Comparison of ENCODE assay signal across 2 cellular contexts in genomic region chr16:3640207-3640606, GRCh38.
TF ChIP-seq lines count a peak whose summit lies in the region.

No MANE protein-coding gene starts in this region.

TF ChIP-seq in GM23338, 12 proteins besides CTCF, POLR2A, EP300 and RAD21:
- TF ChIP-seq REST (IDR thresholded peaks at IDR 0.05; ENCODE audit: unreplicated experiment) (no peak), CREB1 (CRISPR knock-in tag; IDR thresholded peaks at IDR 0.05; ENCODE audit: low read depth) (no peak), JUNB (IDR thresholded peaks at IDR 0.05; ENCODE audit: unreplicated experiment) (no peak), ZNF114 (CRISPR knock-in tag; IDR thresholded peaks at IDR 0.05) (no peak), EZH2 (IDR thresholded peaks at IDR 0.05; ENCODE audit: low read depth, unreplicated experiment) (no peak), POLR2AphosphoS5 (IDR thresholded peaks at IDR 0.05; ENCODE audit: low read depth) (no peak), ETS1 (IDR thresholded peaks at IDR 0.05) (no peak), ZNF462 (CRISPR knock-in tag; IDR thresholded peaks at IDR 0.05) (no peak), ZNF331 (CRISPR knock-in tag; IDR thresholded peaks at IDR 0.05; ENCODE audit: low read depth) (no peak), EZH2phosphoT487 (IDR thresholded peaks at IDR 0.05; ENCODE audit: unreplicated experiment) (no peak), NANOG (IDR thresholded peaks at IDR 0.05; ENCODE audit: borderline replicate concordance) (no peak), STAT1 (IDR thresholded peaks at IDR 0.05; ENCODE audit: unreplicated experiment) (no peak)
TF ChIP-seq in GM23338: peak in this region for 0.

TF ChIP-seq in HepG2, 621 proteins besides CTCF, POLR2A, EP300 and RAD21 (continues in another document):
- TF ChIP-seq NR2C2 (CRISPR knock-in tag; IDR thresholded peaks at IDR 0.05; ENCODE audit: borderline replicate concordance) (no peak), ZNF563 (CRISPR knock-in tag; IDR thresholded peaks at IDR 0.05) (no peak), ZNF569 (CRISPR knock-in tag; IDR thresholded peaks at IDR 0.05; ENCODE audit: borderline replicate concordance) (no peak), ZNF737 (CRISPR knock-in tag; IDR thresholded peaks at IDR 0.05; ENCODE audit: borderline replicate concordance) (no peak), FOXP1 (IDR thresholded peaks at IDR 0.05) (no peak), FOXP1 (CRISPR knock-in tag; IDR thresholded peaks at IDR 0.05) (no peak; the same call in 1 of the 2 replicates), HINFP (CRISPR knock-in tag; IDR thresholded peaks at IDR 0.05; ENCODE audit: low read depth) (peak; percentile 55; the same call in 1 of the 2 replicates), ZNF567 (CRISPR knock-in tag; IDR thresholded peaks at IDR 0.05; ENCODE audit: borderline replicate concordance) (no peak), ZNF20 (CRISPR knock-in tag; IDR thresholded peaks at IDR 0.05) (no peak), TEAD3 (CRISPR knock-in tag; optimal IDR thresholded peaks at IDR 0.05; ENCODE audit: borderline replicate concordance) (peak; percentile 54), PRDM15 (CRISPR knock-in tag; IDR thresholded peaks at IDR 0.05) (no peak), MTA1 (CRISPR knock-in tag; IDR thresholded peaks at IDR 0.05; ENCODE audit: borderline replicate concordance) (no peak), ZMAT5 (CRISPR knock-in tag; IDR thresholded peaks at IDR 0.05; ENCODE audit: borderline replicate concordance, low read depth) (no peak), ZNF782 (CRISPR knock-in tag; IDR thresholded peaks at IDR 0.05; ENCODE audit: borderline replicate concordance) (no peak), ZMYM4 (CRISPR knock-in tag; IDR thresholded peaks at IDR 0.05) (peak; percentile 47), ZNF232 (CRISPR knock-in tag; IDR thresholded peaks at IDR 0.05; ENCODE audit: borderline replicate concordance) (no peak), ZNF687 (CRISPR knock-in tag; IDR thresholded peaks at IDR 0.05) (peak; percentile 54), TEAD2 (CRISPR knock-in tag; IDR thresholded peaks at IDR 0.05) (no peak), ZKSCAN1 (IDR thresholded peaks at IDR 0.05; ENCODE audit: low read length) (no peak), ZNF326 (CRISPR knock-in tag; IDR thresholded peaks at IDR 0.05; ENCODE audit: borderline replicate concordance) (no peak), KLF6 (CRISPR knock-in tag; IDR thresholded peaks at IDR 0.05) (no peak), PAXIP1 (CRISPR knock-in tag; conservative IDR thresholded peaks at IDR 0.05) (peak; percentile 78), ONECUT2 (CRISPR knock-in tag; IDR thresholded peaks at IDR 0.05) (no peak), PRMT3 (CRISPR knock-in tag; IDR thresholded peaks at IDR 0.05; ENCODE audit: borderline replicate concordance, low read depth) (no peak), ZSCAN5A (CRISPR knock-in tag; IDR thresholded peaks at IDR 0.05; ENCODE audit: borderline replicate concordance) (no peak), CBX1 (IDR thresholded peaks at IDR 0.05; ENCODE audit: low read depth) (no peak), SALL1 (CRISPR knock-in tag; IDR thresholded peaks at IDR 0.05) (peak; percentile 71), SPEN (CRISPR knock-in tag; IDR thresholded peaks at IDR 0.05; ENCODE audit: low read depth) (no peak; the same call in 1 of the 2 replicates), ZNF597 (CRISPR knock-in tag; IDR thresholded peaks at IDR 0.05) (no peak), HOMEZ (CRISPR knock-in tag; IDR thresholded peaks at IDR 0.05; ENCODE audit: low read depth) (no peak), NR2F6 (IDR thresholded peaks at IDR 0.05) (no peak), NR2F6 (CRISPR knock-in tag; IDR thresholded peaks at IDR 0.05) (0 out of 2 replicates have a peak, but pooled peaks have one; percentile 14), SP140L (CRISPR knock-in tag; IDR thresholded peaks at IDR 0.05; ENCODE audit: borderline replicate concordance) (no peak), NR2F2 (IDR thresholded peaks at IDR 0.05; ENCODE audit: borderline replicate concordance, low read depth) (0 out of 2 replicates have a peak, but pooled peaks have one; percentile 22), PHF21A (CRISPR knock-in tag; IDR thresholded peaks at IDR 0.05) (no peak), AHR (CRISPR knock-in tag; IDR thresholded peaks at IDR 0.05) (no peak)
